11 cellular contexts compared by ENCODE assay signal in genomic region chr3:149581248-149581647, GRCh38.
DNase-seq lines count a peak whose midpoint lies in the region; ATAC-seq, FAIRE-seq and TF ChIP-seq lines count a peak whose summit lies in the region.
"Had no signal": no experiment of that assay in that cellular context is flagged by ENCODE, and none has a peak within 500 bp of the region (broad histone marks: within the 10 kb centered on the region; RNA-seq: fewer than 3 reads in every experiment).

No MANE protein-coding gene starts in this region.

- no peak overlapping the region for H3K9ac ChIP-seq in liver (ENCODE audit: low read depth in 1 of 2, low read length in 2 of 2)

- TF ChIP-seq POLR2A in right lobe of liver (IDR thresholded peaks at IDR 0.05), result no peak
- TF ChIP-seq POLR2A in vagina (IDR thresholded peaks at IDR 0.05), result no peak

- H3K4me3 Mint-ChIP-seq in nephron progenitor cell, result no peak overlapping the region

- TF ChIP-seq RAD21 in liver (IDR thresholded peaks at IDR 0.05), result no peak

- no peak overlapping the region for H2AFZ ChIP-seq in hepatocyte

- peaks cover 71% of the 10 kb centered on the region for H3K79me2 ChIP-seq in hepatocyte

- H3K27ac ChIP-seq in liver (ENCODE audit: low read depth in 1 of 2, low read length in 2 of 2), result peak overlapping the region; percentile 8 to 54
- H3K27ac ChIP-seq in right lobe of liver, result peak overlapping the region in 1 of 3 donors; percentile 36
- peak overlapping the region; percentile 8 for H3K27ac ChIP-seq in hepatocyte
- H3K27ac ChIP-seq in vagina, result peak overlapping the region; percentile 43
- H3K27ac ChIP-seq: lower lobe of right lung had no signal

- H3K9me3 ChIP-seq in liver (ENCODE audit: control insufficient read depth in 4 of 4, low read length in 3 of 4) (no peaks in the 10 kb centered on the region), right lobe of liver (no peaks in the 10 kb centered on the region), hepatocyte (ENCODE audit: low read depth) (no peaks in the 10 kb centered on the region), vagina (no peaks in the 10 kb centered on the region)
- H3K9me3 ChIP-seq: lower lobe of right lung had no signal

- no peaks in the 10 kb centered on the region for H3K9me2 ChIP-seq in hepatocyte (replicated peaks; ENCODE audit: insufficient read depth)

- intact Hi-C loops in right lobe of liver (cut with DNase I) (no loop called here), vagina (cut with DNase I) (no loop called here)

- H3K9me3 Mint-ChIP-seq in nephron progenitor cell, result no peaks in the 10 kb centered on the region

- DNase-seq in right lobe of liver (no peak), hepatocyte (ENCODE audit: low spot score) (no peak), vagina (ENCODE audit: extremely low spot score in 2 of 2) (no peak), nephron progenitor cell (no peak), DMS53 treated with DMSO at 0.1 percent for 48 hours (lab: John Stamatoyannopoulos, UW; ENCODE audit: unreplicated experiment) (no peak), GM19239 (ENCODE audit: insufficient read length, low spot score) (no peak)
- DNase-seq: activated naive CD4-positive, alpha-beta T cell treated with Interleukin-2 at 50 U/mL for 16 hours; lower lobe of right lung had no signal

- H3K27me3 ChIP-seq in liver (ENCODE audit: control insufficient read depth in 4 of 4, insufficient read depth in 4 of 4, low read length in 3 of 4) (no peaks in the 10 kb centered on the region), right lobe of liver (no peaks in the 10 kb centered on the region), hepatocyte (no peaks in the 10 kb centered on the region), vagina (no peaks in the 10 kb centered on the region)

- no peak for ATAC-seq in right lobe of liver
- ATAC-seq in SK-N-SH treated with all-trans-retinoic acid at 6 μM for 48 hours, result peak; percentile 2; the same call in 1 of the 3 replicates

- no peaks in the 10 kb centered on the region for H3K36me3 Mint-ChIP-seq in nephron progenitor cell (ENCODE audit: low read depth)

- no peak overlapping the region for H3K4me3 ChIP-seq in liver (ENCODE audit: low read depth in 1 of 3, low read length in 3 of 3)
- no peak overlapping the region for H3K4me3 ChIP-seq in right lobe of liver
- no peak overlapping the region for H3K4me3 ChIP-seq in hepatocyte
- H3K4me3 ChIP-seq in vagina, result no peak overlapping the region
- H3K4me3 ChIP-seq: lower lobe of right lung had no signal

- H3K4me1 ChIP-seq in liver (ENCODE audit: control insufficient read depth in 4 of 4, insufficient read depth in 4 of 4, low read length in 3 of 4), result peaks cover 10 to 34% (median 23%) of the 10 kb centered on the region in 4 donors
- peaks cover 0 to 27% (median 9%) of the 10 kb centered on the region in 4 donors for H3K4me1 ChIP-seq in right lobe of liver
- H3K4me1 ChIP-seq in hepatocyte (ENCODE audit: insufficient read depth), result peaks cover 24% of the 10 kb centered on the region
- H3K4me1 ChIP-seq in vagina, result peaks cover 83% of the 10 kb centered on the region

- peak overlapping the region; percentile 11 for H3K4me2 ChIP-seq in hepatocyte

- H3K27me3 Mint-ChIP-seq in nephron progenitor cell (ENCODE audit: low read depth, poor library complexity), result peaks cover 4% of the 10 kb centered on the region

- FAIRE-seq in GM19239 (lab: Jason Lieb, UNC), result no peak
- FAIRE-seq: small intestine had no signal

- WGBS in liver, result 86% methylated on average over 2 of the region's 2 CpGs
- WGBS in right lobe of liver (ENCODE audit: insufficient coverage, low coverage, low lambda C conversion rate, missing lambda C conversion rate), result 50% methylated on average over 2 of the region's 2 CpGs
- WGBS in hepatocyte (ENCODE audit: low lambda C conversion rate, missing lambda C conversion rate), result 74% methylated on average over 2 of the region's 2 CpGs

- TF ChIP-seq CTCF in liver (IDR thresholded peaks at IDR 0.05; ENCODE audit: low read depth, low read length, missing input control), result no peak
- no peak for TF ChIP-seq CTCF in right lobe of liver (IDR thresholded peaks at IDR 0.05)
- no peak for TF ChIP-seq CTCF in hepatocyte (IDR thresholded peaks at IDR 0.05; ENCODE audit: poor library complexity)
- no peak for TF ChIP-seq CTCF in vagina (IDR thresholded peaks at IDR 0.05)
- no peak for TF ChIP-seq CTCF in nephron progenitor cell (IDR thresholded peaks at IDR 0.05)

- peaks cover 58% of the 10 kb centered on the region for H3K4me1 Mint-ChIP-seq in nephron progenitor cell

- H3K27ac Mint-ChIP-seq in nephron progenitor cell, result no peak overlapping the region

- H4K20me1 ChIP-seq in hepatocyte (ENCODE audit: insufficient read depth, poor library complexity, severe bottlenecking), result peaks cover 6% of the 10 kb centered on the region

- H3K36me3 ChIP-seq in liver (ENCODE audit: control insufficient read depth in 4 of 4, insufficient read depth in 3 of 4, low read depth in 1 of 4, low read length in 3 of 4) (no peaks in the 10 kb centered on the region), right lobe of liver (no peaks in the 10 kb centered on the region), hepatocyte (replicated peaks; ENCODE audit: insufficient read depth, low read depth) (no peaks in the 10 kb centered on the region), vagina (no peaks in the 10 kb centered on the region)
- H3K36me3 ChIP-seq: lower lobe of right lung had no signal

TF ChIP-seq in liver, 16 proteins besides CTCF, POLR2A, EP300 and RAD21 (continues in another document):
- TF ChIP-seq FOXA1 (IDR thresholded peaks at IDR 0.05) (no peak), JUND (IDR thresholded peaks at IDR 0.05) (no peak), EGR1 (IDR thresholded peaks at IDR 0.05; ENCODE audit: low read depth in 2 of 2) (no peak), FOXA2 (IDR thresholded peaks at IDR 0.05) (no peak), SP1 (IDR thresholded peaks at IDR 0.05) (no peak), MAX (IDR thresholded peaks at IDR 0.05) (no peak)
- TF ChIP-seq, protein P1, sequence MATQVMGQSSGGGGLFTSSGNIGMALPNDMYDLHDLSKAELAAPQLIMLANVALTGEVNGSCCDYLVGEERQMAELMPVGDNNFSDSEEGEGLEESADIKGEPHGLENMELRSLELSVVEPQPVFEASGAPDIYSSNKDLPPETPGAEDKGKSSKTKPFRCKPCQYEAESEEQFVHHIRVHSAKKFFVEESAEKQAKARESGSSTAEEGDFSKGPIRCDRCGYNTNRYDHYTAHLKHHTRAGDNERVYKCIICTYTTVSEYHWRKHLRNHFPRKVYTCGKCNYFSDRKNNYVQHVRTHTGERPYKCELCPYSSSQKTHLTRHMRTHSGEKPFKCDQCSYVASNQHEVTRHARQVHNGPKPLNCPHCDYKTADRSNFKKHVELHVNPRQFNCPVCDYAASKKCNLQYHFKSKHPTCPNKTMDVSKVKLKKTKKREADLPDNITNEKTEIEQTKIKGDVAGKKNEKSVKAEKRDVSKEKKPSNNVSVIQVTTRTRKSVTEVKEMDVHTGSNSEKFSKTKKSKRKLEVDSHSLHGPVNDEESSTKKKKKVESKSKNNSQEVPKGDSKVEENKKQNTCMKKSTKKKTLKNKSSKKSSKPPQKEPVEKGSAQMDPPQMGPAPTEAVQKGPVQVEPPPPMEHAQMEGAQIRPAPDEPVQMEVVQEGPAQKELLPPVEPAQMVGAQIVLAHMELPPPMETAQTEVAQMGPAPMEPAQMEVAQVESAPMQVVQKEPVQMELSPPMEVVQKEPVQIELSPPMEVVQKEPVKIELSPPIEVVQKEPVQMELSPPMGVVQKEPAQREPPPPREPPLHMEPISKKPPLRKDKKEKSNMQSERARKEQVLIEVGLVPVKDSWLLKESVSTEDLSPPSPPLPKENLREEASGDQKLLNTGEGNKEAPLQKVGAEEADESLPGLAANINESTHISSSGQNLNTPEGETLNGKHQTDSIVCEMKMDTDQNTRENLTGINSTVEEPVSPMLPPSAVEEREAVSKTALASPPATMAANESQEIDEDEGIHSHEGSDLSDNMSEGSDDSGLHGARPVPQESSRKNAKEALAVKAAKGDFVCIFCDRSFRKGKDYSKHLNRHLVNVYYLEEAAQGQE (IDR thresholded peaks at IDR 0.05), result no peak

TF ChIP-seq in SK-N-SH treated with all-trans-retinoic acid at 6 μM for 48 hours, 23 proteins besides CTCF, POLR2A, EP300 and RAD21:
- no peak for TF ChIP-seq PATZ1 (CRISPR knock-in tag; IDR thresholded peaks at IDR 0.05; ENCODE audit: borderline replicate concordance)
TF ChIP-seq in SK-N-SH treated with all-trans-retinoic acid at 6 μM for 48 hours: peak in this region for 0.
